In the genomic region with DNA sequence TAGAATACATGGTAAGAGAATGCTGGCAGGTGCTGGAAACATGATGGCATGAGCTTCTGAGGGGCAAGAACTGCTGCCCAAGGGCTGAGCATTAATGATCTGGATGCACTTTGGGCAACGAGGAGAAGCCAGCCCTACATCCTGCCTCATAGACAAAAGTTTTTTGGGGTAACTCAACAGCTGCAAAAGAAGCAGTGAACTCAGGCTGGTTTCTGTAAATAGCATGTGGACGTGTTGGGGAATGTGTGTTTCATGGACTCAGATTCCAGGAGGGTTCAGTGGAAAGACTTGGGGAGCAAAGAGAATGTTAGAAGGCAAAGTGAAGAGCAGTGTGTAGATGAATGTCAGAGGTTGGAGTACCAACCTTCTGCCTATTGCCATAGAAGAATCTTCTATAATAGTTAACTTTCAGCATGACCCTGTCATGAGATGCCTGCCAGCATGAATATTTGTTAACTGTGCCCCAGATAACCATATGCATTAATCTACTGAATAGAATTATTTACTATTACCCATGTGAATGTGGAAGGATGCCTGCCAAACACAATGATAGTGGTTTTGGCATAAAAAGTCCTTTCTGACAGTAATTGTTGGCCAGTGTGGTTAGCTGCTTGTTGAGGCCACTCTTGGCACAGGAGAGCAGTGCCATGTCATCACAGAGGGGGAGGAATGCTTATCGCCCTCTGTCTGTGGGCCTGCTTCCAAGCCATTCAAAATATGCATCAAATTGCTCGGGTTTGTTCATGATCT, we compare ENCODE assay signal across 10 cellular contexts.
DNase-seq lines count a peak whose midpoint lies in the region; ATAC-seq, FAIRE-seq and TF ChIP-seq lines count a peak whose summit lies in the region.
"Had no signal": no experiment of that assay in that cellular context is flagged by ENCODE, and none has a peak within 500 bp of the region (broad histone marks: within the 10 kb centered on the region; RNA-seq: fewer than 3 reads in every experiment).

No MANE protein-coding gene starts in this region.

- no peak overlapping the region for H3K27ac Mint-ChIP-seq in activated naive CD8-positive, alpha-beta T cell treated with anti-CD3 and anti-CD28 coated beads for 36 hours
- H3K27ac Mint-ChIP-seq: natural killer cell treated with Interleukin-12 subunit alpha and Interleukin-12 subunit beta and Interleukin-15 and Interleukin-18, amount 100 ng/mL, for 72 hours had no signal

- H3K9ac ChIP-seq in fibroblast of lung (ENCODE audit: insufficient read depth, low read length) (no peak overlapping the region), mesendoderm (ENCODE audit: low read length) (no peak overlapping the region)

- H3K4me2 ChIP-seq in fibroblast of lung (ENCODE audit: extremely low read depth, insufficient read depth, low read length) (peak overlapping the region; percentile 36), mesendoderm (ENCODE audit: low read length) (no peak overlapping the region)

- H3K27me3 Mint-ChIP-seq in activated naive CD8-positive, alpha-beta T cell treated with anti-CD3 and anti-CD28 coated beads for 36 hours: no peaks in the 10 kb centered on the region
- H3K27me3 Mint-ChIP-seq: natural killer cell treated with Interleukin-12 subunit alpha and Interleukin-12 subunit beta and Interleukin-15 and Interleukin-18, amount 100 ng/mL, for 72 hours had no signal

- no peaks in the 10 kb centered on the region for H3K9me3 ChIP-seq in fibroblast of lung (ENCODE audit: control insufficient read depth, insufficient read depth, low read depth, low read length)
- no peaks in the 10 kb centered on the region for H3K9me3 ChIP-seq in pancreas

- no peak overlapping the region for H3K23ac ChIP-seq in mesendoderm (ENCODE audit: low read length)

- no peaks in the 10 kb centered on the region for H3K36me3 Mint-ChIP-seq in activated naive CD8-positive, alpha-beta T cell treated with anti-CD3 and anti-CD28 coated beads for 36 hours
- H3K36me3 Mint-ChIP-seq: natural killer cell treated with Interleukin-12 subunit alpha and Interleukin-12 subunit beta and Interleukin-15 and Interleukin-18, amount 100 ng/mL, for 72 hours had no signal

- H2AK5ac ChIP-seq in mesendoderm (ENCODE audit: low read length): no peak overlapping the region

- no peaks in the 10 kb centered on the region for H3K9me3 Mint-ChIP-seq in activated naive CD8-positive, alpha-beta T cell treated with anti-CD3 and anti-CD28 coated beads for 36 hours
- H3K9me3 Mint-ChIP-seq: natural killer cell treated with Interleukin-12 subunit alpha and Interleukin-12 subunit beta and Interleukin-15 and Interleukin-18, amount 100 ng/mL, for 72 hours had no signal

- H3K79me1 ChIP-seq in mesendoderm (ENCODE audit: low read length): no peaks in the 10 kb centered on the region

- no peak overlapping the region for H3K4me3 Mint-ChIP-seq in activated naive CD8-positive, alpha-beta T cell treated with anti-CD3 and anti-CD28 coated beads for 36 hours
- H3K4me3 Mint-ChIP-seq: natural killer cell treated with Interleukin-12 subunit alpha and Interleukin-12 subunit beta and Interleukin-15 and Interleukin-18, amount 100 ng/mL, for 72 hours had no signal

- peak; percentile 64 to 90 (median 86) for ATAC-seq in pancreas
- ATAC-seq: natural killer cell treated with Interleukin-12 subunit alpha and Interleukin-12 subunit beta and Interleukin-15 and Interleukin-18, amount 100 ng/mL, for 72 hours had no signal

- no peak overlapping the region for H3K4ac ChIP-seq in mesendoderm (ENCODE audit: low read depth, low read length)

- no peak overlapping the region for H3K18ac ChIP-seq in mesendoderm (ENCODE audit: low read length)

- peaks cover 3% of the 10 kb centered on the region for H3K4me1 Mint-ChIP-seq in activated naive CD8-positive, alpha-beta T cell treated with anti-CD3 and anti-CD28 coated beads for 36 hours

- H4K20me1 ChIP-seq in fibroblast of lung (ENCODE audit: control insufficient read depth, extremely low read depth, insufficient read depth, low read length): no peaks in the 10 kb centered on the region

- no peak overlapping the region for H2BK120ac ChIP-seq in mesendoderm (ENCODE audit: low read depth, low read length)

- no peak overlapping the region for H4K5ac ChIP-seq in mesendoderm (ENCODE audit: low read length)

- TF ChIP-seq CTCF in fibroblast of lung (conservative IDR thresholded peaks at IDR 0.05 in 1 of 2, IDR thresholded peaks at IDR 0.05 in 1 of 2; ENCODE audit: low read depth in 1 of 2, low read length in 2 of 2) (peak; percentile 33 to 58), pancreas (IDR thresholded peaks at IDR 0.05) (no peak)

- DNase-seq in Daoy (ENCODE audit: low read depth) (peak; percentile 95), RCC 7860 (ENCODE audit: low spot score) (peak; percentile 79), fibroblast of lung (ENCODE audit: low read depth in 2 of 2) (peak; percentile 86 to 97), pancreas (peak in 4 of 6 donors; percentile 25 to 50 (median 38)), mesendoderm (no peak), iPS-NIHi7 (ENCODE audit: extremely low spot score) (no peak), 8988T (no peak)
- no peak for DNase-seq in activated naive CD8-positive, alpha-beta T cell treated with anti-CD3 and anti-CD28 coated beads for 36 hours
- DNase-seq: activated T-cell treated with anti-CD3 and anti-CD28 coated beads, Interleukin-2, amount 50 U/mL, for 48 hours had no signal

- no peak overlapping the region for H3K56ac ChIP-seq in mesendoderm (ENCODE audit: low read length)

- H2AFZ ChIP-seq in fibroblast of lung (ENCODE audit: low read length): peak overlapping the region; percentile 23

- H3K4me3 ChIP-seq in fibroblast of lung (replicated peaks in 1 of 4; ENCODE audit: control extremely low read depth in 1 of 4, insufficient read depth in 1 of 4, low read depth in 3 of 4, low read length in 4 of 4) (no peak overlapping the region), pancreas (no peak overlapping the region), mesendoderm (ENCODE audit: low read length) (no peak overlapping the region)

- H2BK15ac ChIP-seq in mesendoderm (replicated peaks; ENCODE audit: low read depth): no peak overlapping the region

- intact Hi-C loops in pancreas (cut with DNase I): no loop called here

- H3K4me1 ChIP-seq in fibroblast of lung (ENCODE audit: control insufficient read depth, extremely low read depth, insufficient read depth, low read length) (peaks cover 12% of the 10 kb centered on the region), pancreas (peaks cover 0 to 22% (median 4%) of the 10 kb centered on the region in 3 donors), mesendoderm (ENCODE audit: control insufficient read depth, low read depth, low read length) (peaks cover 9% of the 10 kb centered on the region)

- H2BK5ac ChIP-seq in mesendoderm (ENCODE audit: low read length): no peak overlapping the region

- H3K36me3 ChIP-seq in fibroblast of lung (ENCODE audit: control insufficient read depth, insufficient read depth, low read length) (no peaks in the 10 kb centered on the region), pancreas (no peaks in the 10 kb centered on the region), mesendoderm (ENCODE audit: control insufficient read depth, insufficient read depth, low read length) (no peaks in the 10 kb centered on the region)

- H3K27me3 ChIP-seq in fibroblast of lung (ENCODE audit: control insufficient read depth, insufficient read depth, low read length) (no peaks in the 10 kb centered on the region), pancreas (no peaks in the 10 kb centered on the region), mesendoderm (ENCODE audit: insufficient read depth, low read length, poor library complexity) (no peaks in the 10 kb centered on the region)

- FAIRE-seq in RCC 7860 (lab: Jason Lieb, UNC): peak; percentile 96
- no peak for FAIRE-seq in pancreas (lab: Jason Lieb, UNC)

- WGBS in pancreas, 2 donors: 50 to 51% methylated on average over 4 of the region's 4 CpGs
- WGBS in mesendoderm (ENCODE audit: extremely low coverage, insufficient coverage, low lambda C conversion rate): no CpG with 5 or more reads among the region's 4 CpGs

- H4K8ac ChIP-seq in mesendoderm (ENCODE audit: low read depth, low read length): no peak overlapping the region

- H3K79me2 ChIP-seq in fibroblast of lung (ENCODE audit: control insufficient read depth, insufficient read depth, low read length) (no peaks in the 10 kb centered on the region), mesendoderm (ENCODE audit: control insufficient read depth, insufficient read depth, low read length) (no peaks in the 10 kb centered on the region)

- H3K27ac ChIP-seq in fibroblast of lung (ENCODE audit: insufficient read depth, low read length): peak overlapping the region; percentile 36
- H3K27ac ChIP-seq in pancreas: no peak overlapping the region
- H3K27ac ChIP-seq in mesendoderm (ENCODE audit: low read depth, low read length): no peak overlapping the region

Comparison
In these comparisons a context has a peak if more than half of its experiments do, and no peak if none do; other contexts are left out.
1. DNase-seq: peak in Daoy (single experiment), RCC 7860 (single experiment), fibroblast of lung (2 of 2) and pancreas (4 of 6); none in mesendoderm (single experiment), iPS-NIHi7 (single experiment), 8988T (single experiment) and activated naive CD8-positive, alpha-beta T cell treated with anti-CD3 and anti-CD28 coated beads for 36 hours (single experiment).
2. CTCF ChIP-seq: peak in fibroblast of lung (2 of 2); none in pancreas (0 of 4).